Comparison of ENCODE assay signal across 8 cellular contexts in the genomic region with DNA sequence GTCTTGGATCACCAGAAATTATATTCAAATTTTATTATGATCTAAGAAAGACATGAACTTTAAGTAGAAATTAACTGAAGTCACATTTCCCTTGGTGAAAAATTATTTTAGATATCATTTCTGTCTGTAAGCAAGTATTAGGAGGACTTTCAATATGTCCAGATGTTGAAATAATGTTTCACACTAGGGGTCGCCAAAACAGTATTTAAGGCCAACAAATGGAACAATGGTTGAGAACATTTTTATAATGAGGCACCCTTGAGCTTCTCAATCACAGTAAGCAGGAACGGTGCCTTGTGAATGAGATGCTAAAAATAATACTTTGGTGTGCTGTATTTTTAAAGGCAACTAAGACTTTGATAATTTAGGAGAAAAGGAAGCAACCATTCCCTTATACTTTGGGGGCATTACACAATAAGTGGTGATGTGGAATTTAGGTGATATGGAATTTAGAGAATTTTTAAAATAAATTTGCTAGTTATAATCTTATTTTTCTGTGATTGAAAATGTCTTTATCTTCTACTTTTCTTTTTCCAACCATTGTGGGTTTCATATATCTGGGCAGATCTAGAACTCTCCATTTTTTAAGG. TPM values are rescaled to one million over a fixed set of nuclear protein-coding genes. Genes with fewer than 3 reads are reported as not detected.
A peak's percentile ranks its signal among the peaks of the same experiment; 100 is the strongest.
DNase-seq lines count a peak whose midpoint lies in the region; ATAC-seq, FAIRE-seq and TF ChIP-seq lines count a peak whose summit lies in the region.

No MANE protein-coding gene starts in this region.

- no peaks in the 10 kb centered on the region for H4K20me1 ChIP-seq in K562 (replicated peaks; ENCODE audit: control insufficient read depth, insufficient read depth, low read length)

- H3K27ac Mint-ChIP-seq in immature natural killer cell, result no peak overlapping the region
- H3K27ac Mint-ChIP-seq in stimulated activated memory B cell treated with anti-CD40 and anti-IgM and Interleukin-4, amounts not matched to agents 10 μg/mL and 1 μg/mL and 100 μg/mL, for 72 hours, result no peak overlapping the region

- no peaks in the 10 kb centered on the region for H3K9me3 ChIP-seq in K562 (replicated peaks; ENCODE audit: control insufficient read depth, insufficient read depth, low read depth, low read length)

- in situ Hi-C loops in K562 (cut with MboI), result loop anchor here (10.0 kb wide), 1 partner anchor 380 kb away; no protein-coding TSS in a partner anchor

- DNase-seq in NK-92 (lab: John Stamatoyannopoulos, UW; ENCODE audit: unreplicated experiment) (peak; percentile 1), NOMO-1 (lab: John Stamatoyannopoulos, UW; ENCODE audit: unreplicated experiment in 2 of 2) (peak; percentile 55 to 78), K562 (ENCODE audit: extremely low read depth in 1 of 4, low spot score in 3 of 4) (peak; percentile 31 to 82 (median 56)), immature natural killer cell (peak; percentile 63 to 71 (median 65))
- no peak for DNase-seq in NK-92 treated with Interleukin-12 subunit alpha and Interleukin-12 subunit beta, amount 100 ng/mL, for 24 hours (lab: John Stamatoyannopoulos, UW)

- peak; percentile 66 to 89 (median 70) for TF ChIP-seq CTCF in K562 (IDR thresholded peaks at IDR 0.05 in 2 of 3, conservative IDR thresholded peaks at IDR 0.05 in 1 of 3; ENCODE audit: insufficient read depth in 2 of 3, low read depth in 1 of 3, low read length in 3 of 3)

- peaks cover 0 to 2% of the 10 kb centered on the region in 2 experiments; a peak in 1 of 5 replicates for H3K27me3 ChIP-seq in K562 (ENCODE audit: control insufficient read depth in 2 of 2, insufficient read depth in 2 of 2, low read length in 2 of 2)

- no peaks in the 10 kb centered on the region for H3K36me3 ChIP-seq in K562 (ENCODE audit: control insufficient read depth, insufficient read depth, low read length)

- H3K36me3 Mint-ChIP-seq in immature natural killer cell, result no peaks in the 10 kb centered on the region
- H3K36me3 Mint-ChIP-seq in stimulated activated memory B cell treated with anti-CD40 and anti-IgM and Interleukin-4, amounts not matched to agents 10 μg/mL and 1 μg/mL and 100 μg/mL, for 72 hours, result no peaks in the 10 kb centered on the region

- H3K9me3 Mint-ChIP-seq in immature natural killer cell, result no peaks in the 10 kb centered on the region
- H3K9me3 Mint-ChIP-seq in stimulated activated memory B cell treated with anti-CD40 and anti-IgM and Interleukin-4, amounts not matched to agents 10 μg/mL and 1 μg/mL and 100 μg/mL, for 72 hours, result no peaks in the 10 kb centered on the region

- H2AFZ ChIP-seq in K562 (ENCODE audit: low read depth, low read length), result no peak overlapping the region

- TF ChIP-seq EP300 in K562 (IDR thresholded peaks at IDR 0.05; ENCODE audit: low read length), result no peak

- 0% methylated on average over 2 of the region's 2 CpGs for WGBS in K562 (ENCODE audit: insufficient coverage, low coverage, missing lambda C conversion rate)

- no peaks in the 10 kb centered on the region for H3K4me1 ChIP-seq in K562 (replicated peaks in 1 of 2; ENCODE audit: control insufficient read depth in 2 of 2, insufficient read depth in 2 of 2, low read length in 2 of 2)

- no peak overlapping the region for H3K27ac ChIP-seq in K562 (ENCODE audit: extremely low read depth, low read depth, low read length)

- H3K4me2 ChIP-seq in K562 (ENCODE audit: insufficient read depth, low read length), result no peak overlapping the region

- H3K9me1 ChIP-seq in K562 (ENCODE audit: control insufficient read depth, insufficient read depth, low read length), result no peaks in the 10 kb centered on the region

- H3K4me3 ChIP-seq in K562, result no peak overlapping the region

- no peak for TF ChIP-seq POLR2A in K562 (conservative IDR thresholded peaks at IDR 0.05)

- no peaks in the 10 kb centered on the region for H3K79me2 ChIP-seq in K562 (ENCODE audit: control insufficient read depth, insufficient read depth, low read length)

- H3K27me3 Mint-ChIP-seq in immature natural killer cell (ENCODE audit: low read depth in 3 of 3), result peaks cover 0 to 4% (median 1%) of the 10 kb centered on the region in 3 donors
- H3K27me3 Mint-ChIP-seq in stimulated activated memory B cell treated with anti-CD40 and anti-IgM and Interleukin-4, amounts not matched to agents 10 μg/mL and 1 μg/mL and 100 μg/mL, for 72 hours, result no peaks in the 10 kb centered on the region

- BruUV-seq in K562 (replicated peaks; lab: Mats Ljungman, UMichigan), result no TSS peak

- FAIRE-seq in K562 (lab: Jason Lieb, UNC), result peak; percentile 83

- POLR2A ChIA-PET in K562 (lab: Yijun Ruan, JAX), result no interaction called here

- CTCF ChIA-PET in K562 (lab: Yijun Ruan, JAX; ENCODE audit: low intra/inter-chr PET ratio), result interaction anchor here (0.6 to 2.5 kb wide), 7 partner anchors 92 to 1631 kb away, joined by 3 to 13 read pairs (median 4); no protein-coding TSS in a partner anchor

- H3K4me3 Mint-ChIP-seq in immature natural killer cell, result no peak overlapping the region
- no peak overlapping the region for H3K4me3 Mint-ChIP-seq in stimulated activated memory B cell treated with anti-CD40 and anti-IgM and Interleukin-4, amounts not matched to agents 10 μg/mL and 1 μg/mL and 100 μg/mL, for 72 hours

- peak; percentile 96 to 98 for TF ChIP-seq RAD21 in K562 (CRISPR knock-in tag; conservative IDR thresholded peaks at IDR 0.05 in 1 of 2, IDR thresholded peaks at IDR 0.05 in 1 of 2)

- intact Hi-C loops in K562 (cut with micrococcal nuclease), result loop anchor here (1.0 to 5.0 kb wide), 7 partner anchors 46 to 1527 kb away; a partner anchor contains a TSS

- ATAC-seq in GM19324 (IDR thresholded peaks at IDR 0.05; ENCODE audit: low FRiP score, unreplicated experiment) (peak; percentile 66), HG03521 (IDR thresholded peaks at IDR 0.05; ENCODE audit: unreplicated experiment) (peak; percentile 62), K562 (peak; percentile 91)
- ATAC-seq in stimulated activated memory B cell treated with anti-CD40 and anti-IgM and Interleukin-4, amounts not matched to agents 10 μg/mL and 1 μg/mL and 100 μg/mL, for 72 hours, result peak; percentile 64

- H3K4me1 Mint-ChIP-seq in immature natural killer cell, result peaks cover 0 to 6% of the 10 kb centered on the region in 2 donors
- H3K4me1 Mint-ChIP-seq in stimulated activated memory B cell treated with anti-CD40 and anti-IgM and Interleukin-4, amounts not matched to agents 10 μg/mL and 1 μg/mL and 100 μg/mL, for 72 hours, result peaks cover 6% of the 10 kb centered on the region

- H3K9ac ChIP-seq in K562 (ENCODE audit: insufficient read depth in 1 of 2, low read depth in 2 of 2, low read length in 2 of 2), result no peak overlapping the region

TF ChIP-seq in K562, 482 proteins besides CTCF, POLR2A, EP300 and RAD21 (continues in another document):
- TF ChIP-seq SMC3 (conservative IDR thresholded peaks at IDR 0.05; ENCODE audit: insufficient read depth, low read depth, low read length), result peak; percentile 77
- TF ChIP-seq RBM15 (IDR thresholded peaks at IDR 0.05; ENCODE audit: insufficient read depth, low read length), result no peak
- TF ChIP-seq C11orf30 (IDR thresholded peaks at IDR 0.05; ENCODE audit: low read depth), result no peak
- TF ChIP-seq ARID2 (IDR thresholded peaks at IDR 0.05), result peak; percentile 71

RNA-seq across cellular contexts. Expression of a gene that starts 9.6 kb away (rescaled TPM):
- 24.3 and 54.9 TPM in 2 replicates for total RNA-seq in K562 (2011; cell fraction: chromatin; rRNA removed; ENCODE audit: low replicate concordance)
- total RNA-seq in K562 (2011; cell fraction: nucleolus; rRNA removed), result 129 and 134 TPM in 2 replicates
- total RNA-seq in K562 (2011; cell fraction: nucleoplasm; rRNA removed), result 82.1 and 112 TPM in 2 replicates
- 292 and 479 TPM in 2 replicates for total RNA-seq in K562 (2014; rRNA removed)
- total RNA-seq in K562 (2014; rRNA removed; fragmentation: Illumina TruSeq; extraction: Trizol), result 133 and 238 TPM in 2 replicates
- 337 and 357 TPM in 2 replicates for total RNA-seq in K562 (2015; rRNA removed; fragmentation: Illumina TruSeq; extraction: Trizol)
- 399 and 440 TPM in 2 replicates for total RNA-seq in K562 (2021)
- 407 and 453 TPM in 2 replicates for polyA plus RNA-seq in K562 (2011; rRNA removed)
- polyA plus RNA-seq in K562 (2011; cell fraction: cytosol; rRNA removed), result 924 and 1,390 TPM in 2 replicates
- polyA plus RNA-seq in K562 (2011; cell fraction: nucleus; rRNA removed), result 281 and 290 TPM in 2 replicates
- 381 and 451 TPM in 2 replicates for polyA plus RNA-seq in K562 (2012)
- 538 and 635 TPM in 2 replicates for polyA plus RNA-seq in K562 (2014; fragmentation: Illumina TruSeq; extraction: Trizol)
- 1,000 to 10,000 TPM; 1,065 to 1,211 TPM for polyA plus RNA-seq in K562 (2014; fragmentation: Nextera tagmentation; extraction: Ambion mirVana)
- 552 and 569 TPM in 2 replicates for polyA plus RNA-seq in K562 (2014; rRNA removed)
- 129 and 212 TPM in 2 replicates for polyA minus RNA-seq in K562 (2011; rRNA and poly(A)+ RNA removed)
- 181 and 196 TPM in 2 replicates for polyA minus RNA-seq in K562 (2011; cell fraction: cytosol; rRNA and poly(A)+ RNA removed)
- 64.5 and 102 TPM in 2 replicates for polyA minus RNA-seq in K562 (2011; cell fraction: nucleus; rRNA and poly(A)+ RNA removed)
- 100 to 1,000 TPM; 346 to 550 (median 357) TPM for polyA plus RNA-seq in immature natural killer cell

RNA-seq across cellular contexts. Expression of a gene that starts 45.3 kb away (rescaled TPM):
- total RNA-seq in K562 (2011; cell fraction: chromatin; rRNA removed; ENCODE audit: low replicate concordance), result 0.44 TPM in 1 of 2 replicates, not detected in the other
- total RNA-seq in K562 (2011; cell fraction: nucleolus; rRNA removed), result 0.17 TPM in 1 of 2 replicates, not detected in the other
- 0.38 and 0.44 TPM in 2 replicates for total RNA-seq in K562 (2011; cell fraction: nucleoplasm; rRNA removed)
- total RNA-seq in K562 (2014; rRNA removed) (0.73 and 0.86 TPM in 2 replicates), K562 (2014; rRNA removed; fragmentation: Illumina TruSeq; extraction: Trizol) (0.29 and 0.45 TPM in 2 replicates), K562 (2015; rRNA removed; fragmentation: Illumina TruSeq; extraction: Trizol) (0.51 and 0.53 TPM in 2 replicates), K562 (2021) (0.47 and 0.51 TPM in 2 replicates)
- polyA plus RNA-seq in K562 (2011; rRNA removed) (0.40 and 1.2 TPM in 2 replicates), K562 (2014; fragmentation: Illumina TruSeq; extraction: Trizol) (0.54 and 0.56 TPM in 2 replicates), K562 (2014; fragmentation: Nextera tagmentation; extraction: Ambion mirVana) (under 1 TPM; 0.06 to 0.07 TPM), K562 (2014; rRNA removed) (0.29 and 1.6 TPM in 2 replicates), immature natural killer cell (10 to 100 TPM; 28.7 to 42.6 (median 36.0) TPM)
- 0.31 and 1.0 TPM in 2 replicates for polyA plus RNA-seq in K562 (2011; cell fraction: cytosol; rRNA removed)
- polyA plus RNA-seq in K562 (2011; cell fraction: nucleus; rRNA removed), result 0.23 and 0.87 TPM in 2 replicates
- 0.40 and 0.73 TPM in 2 replicates for polyA plus RNA-seq in K562 (2012)
- 0.21 and 1.1 TPM in 2 replicates for polyA minus RNA-seq in K562 (2011; rRNA and poly(A)+ RNA removed)
- 0.91 TPM in 1 of 2 replicates, not detected in the other for polyA minus RNA-seq in K562 (2011; cell fraction: cytosol; rRNA and poly(A)+ RNA removed)
- 0.13 and 1.3 TPM in 2 replicates for polyA minus RNA-seq in K562 (2011; cell fraction: nucleus; rRNA and poly(A)+ RNA removed)

Comparison
In these comparisons a context has a peak if more than half of its experiments do, and no peak if none do; other contexts are left out.
1. RNA of a gene that starts 45.3 kb away (polyA plus RNA-seq): 28.7 to 42.6 TPM in immature natural killer cell; 0.06 to 1.6 TPM in K562; every median in the first group is over 10 times any median in the second.
2. Peak in every context shown above with its lines, with median percentiles within 50 percentile points of each other: ATAC-seq.